Comparison of ENCODE assay signal across 1 cellular context in genomic region chr7:47326220-47326619, GRCh38.
TF ChIP-seq lines count a peak whose summit lies in the region.

No MANE protein-coding gene starts in this region.

TF ChIP-seq in IMR-90, 13 proteins besides CTCF, POLR2A, EP300 and RAD21 (continued from another document):
- no peak for TF ChIP-seq ELK1 (IDR thresholded peaks at IDR 0.05; ENCODE audit: borderline replicate concordance, low read depth, low read length)
- no peak for TF ChIP-seq MAZ (IDR thresholded peaks at IDR 0.05; ENCODE audit: borderline replicate concordance, low read depth, low read length)
